In the genomic region with DNA sequence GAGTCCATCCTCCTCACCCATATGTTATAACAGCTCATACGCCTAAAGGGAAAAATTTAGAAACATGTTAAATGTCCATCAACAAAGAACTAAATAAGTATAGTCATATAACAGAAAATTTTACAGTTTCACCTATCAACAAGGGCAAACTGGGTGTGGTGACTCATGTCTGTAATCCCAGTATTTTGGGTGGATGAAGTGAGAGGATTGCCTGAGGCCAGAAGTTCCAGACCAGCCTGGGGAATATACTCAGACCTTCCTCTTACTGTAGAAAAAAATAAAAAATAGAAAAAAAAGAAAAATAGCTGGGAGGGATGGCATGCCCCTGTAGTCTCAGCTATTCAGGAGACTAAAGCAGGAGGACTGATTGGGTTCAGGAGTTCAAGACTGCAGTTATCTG, we compare ENCODE assay signal across 1 cellular context.
TF ChIP-seq lines count a peak whose summit lies in the region.

No MANE protein-coding gene starts in this region.

TF ChIP-seq in GM23338, 12 proteins besides CTCF, POLR2A, EP300 and RAD21 (continued from another document):
- TF ChIP-seq ZNF462 (CRISPR knock-in tag; IDR thresholded peaks at IDR 0.05) (no peak), EZH2 (IDR thresholded peaks at IDR 0.05; ENCODE audit: low read depth, unreplicated experiment) (no peak), EZH2phosphoT487 (IDR thresholded peaks at IDR 0.05; ENCODE audit: unreplicated experiment) (no peak), NANOG (IDR thresholded peaks at IDR 0.05; ENCODE audit: borderline replicate concordance) (no peak), ETS1 (IDR thresholded peaks at IDR 0.05) (no peak)
